Comparison of ENCODE assay signal across 8 cellular contexts in genomic region chr4:119300072-119300387, GRCh38. TPM values are rescaled to one million over a fixed set of nuclear protein-coding genes. Genes with fewer than 3 reads are reported as not detected.
DNase-seq lines count a peak whose midpoint lies in the region; ATAC-seq and TF ChIP-seq lines count a peak whose summit lies in the region.

No MANE protein-coding gene starts in this region.

- H3K27ac Mint-ChIP-seq in naive B cell = peak overlapping the region; percentile 95 to 100 (median 98)

- H3K4me1 ChIP-seq in upper lobe of right lung = peaks cover 23% of the 10 kb centered on the region

- peak overlapping the region; percentile 97 for H3K4me3 ChIP-seq in epithelial cell of esophagus (ENCODE audit: low read length)
- H3K4me3 ChIP-seq in upper lobe of right lung = peak overlapping the region; percentile 90

- no peaks in the 10 kb centered on the region for H3K27me3 ChIP-seq in upper lobe of right lung

- peak overlapping the region; percentile 96 for H3K27ac ChIP-seq in upper lobe of right lung

- H3K36me3 Mint-ChIP-seq in naive B cell = peaks cover 13 to 18% of the 10 kb centered on the region in 2 donors

- H3K9me3 Mint-ChIP-seq in naive B cell = peaks cover 0 to 3% (median 0%) of the 10 kb centered on the region in 7 donors

- H3K9me3 ChIP-seq in upper lobe of right lung = no peaks in the 10 kb centered on the region

- no peak for TF ChIP-seq CTCF in epithelial cell of esophagus (IDR thresholded peaks at IDR 0.05; ENCODE audit: insufficient read depth, low read depth, low read length, missing control alignments)
- no peak for TF ChIP-seq CTCF in upper lobe of right lung (IDR thresholded peaks at IDR 0.05)

- peaks cover 23% of the 10 kb centered on the region for H3K36me3 ChIP-seq in upper lobe of right lung

- peaks cover 24 to 41% (median 38%) of the 10 kb centered on the region in 3 donors for H3K4me1 Mint-ChIP-seq in naive B cell

- peak overlapping the region; percentile 96 to 100 (median 99) for H3K4me3 Mint-ChIP-seq in naive B cell

- ATAC-seq in GM18520 (IDR thresholded peaks at IDR 0.05; ENCODE audit: unreplicated experiment) = peak; percentile 2
- ATAC-seq in HG02943 (IDR thresholded peaks at IDR 0.05; ENCODE audit: low read depth, unreplicated experiment) = peak; percentile 25
- peak in 1 of 2 donors; percentile 38 for ATAC-seq in naive B cell (ENCODE audit: low read depth in 2 of 2)
- ATAC-seq in upper lobe of right lung = peak; percentile 38

- peak; percentile 12 for DNase-seq in T-helper 9 cell
- peak; percentile 54 for DNase-seq in epithelial cell of esophagus (ENCODE audit: low read depth)
- DNase-seq in naive B cell = no peak
- peak; percentile 67 for DNase-seq in upper lobe of right lung
- DNase-seq in SKM-1 (lab: John Stamatoyannopoulos, UW; ENCODE audit: unreplicated experiment) = no peak
- DNase-seq in globus pallidus (ENCODE audit: low spot score) = no peak

- peaks cover 0 to 5% (median 0%) of the 10 kb centered on the region in 3 donors for H3K27me3 Mint-ChIP-seq in naive B cell

- intact Hi-C loops in upper lobe of right lung (cut with DNase I) = no loop called here

RNA-seq across cellular contexts. Expression of gene FABP2, which starts 21.9 kb away (rescaled TPM):
- polyA plus RNA-seq in naive B cell (ENCODE audit: low read depth in 6 of 6) = not detected
- total RNA-seq in upper lobe of right lung = not detected

Comparison
In these comparisons a context has a peak if more than half of its experiments do, and no peak if none do; other contexts are left out.
1. DNase-seq: peak in T-helper 9 cell (single experiment), epithelial cell of esophagus (single experiment) and upper lobe of right lung (single experiment); none in naive B cell (single experiment), SKM-1 (single experiment) and globus pallidus (single experiment).